ENCODE assay signal across 18 cellular contexts in genomic region chr6:43909474-43910148, GRCh38.
DNase-seq lines count a peak whose midpoint lies in the region; ATAC-seq, FAIRE-seq and TF ChIP-seq lines count a peak whose summit lies in the region.
"Had no signal": no experiment of that assay in that cellular context is flagged by ENCODE, and none has a peak within 500 bp of the region (broad histone marks: within the 10 kb centered on the region; RNA-seq: fewer than 3 reads in every experiment).

No MANE protein-coding gene starts in this region.

- no peak overlapping the region for H3K27ac ChIP-seq in mammary epithelial cell (ENCODE audit: insufficient read depth, low read depth, low read length)
- peak overlapping the region; percentile 38; the same call in 1 of the 3 replicates for H3K27ac ChIP-seq in K562 (ENCODE audit: extremely low read depth, low read depth, low read length)
- H3K27ac ChIP-seq in right cardiac atrium (ENCODE audit: low read length): no peak overlapping the region
- no peak overlapping the region for H3K27ac ChIP-seq in psoas muscle
- H3K27ac ChIP-seq: KMS-11 had no signal

- H3K9ac ChIP-seq in mammary epithelial cell (ENCODE audit: insufficient read depth, low read length) (no peak overlapping the region), K562 (ENCODE audit: insufficient read depth in 1 of 2, low read depth in 2 of 2, low read length in 2 of 2) (peak overlapping the region in 1 of 2 experiments; percentile 40; a peak in 1 of 4 replicates)
- H3K9ac ChIP-seq: KMS-11 had no signal

- H2AFZ ChIP-seq in mammary epithelial cell (ENCODE audit: low read depth, low read length) (peak overlapping the region; percentile 14), K562 (ENCODE audit: low read depth, low read length) (no peak overlapping the region)

- ATAC-seq in K562 (peak; percentile 1), right cardiac atrium (peak; percentile 33 to 67), psoas muscle (peak; percentile 51 to 76 (median 66))

- no peak overlapping the region for H3K4me2 ChIP-seq in mammary epithelial cell (ENCODE audit: insufficient read depth, low read depth, low read length)
- peak overlapping the region; percentile 5; the same call in 1 of the 2 replicates for H3K4me2 ChIP-seq in K562 (ENCODE audit: insufficient read depth, low read length)

- H3K79me2 ChIP-seq in mammary epithelial cell (ENCODE audit: insufficient read depth, low read length) (no peaks in the 10 kb centered on the region), K562 (ENCODE audit: control insufficient read depth, insufficient read depth, low read length) (no peaks in the 10 kb centered on the region)

- in situ Hi-C loops in mammary epithelial cell (cut with MboI; ENCODE audit: low sequenced_read_pairs in 2 of 2): no loop called here
- in situ Hi-C loops in K562 (cut with MboI): no loop called here

- POLR2A ChIA-PET in MCF 10A (lab: Yijun Ruan, JAX) (interaction anchor here (1.0 kb wide), 1 partner anchor 12 kb away, joined by 3 read pairs; no protein-coding TSS in a partner anchor), K562 (lab: Yijun Ruan, JAX) (interaction anchor here (0.6 to 0.8 kb wide), 4 partner anchors 9 to 200 kb away, joined by 3 to 5 read pairs (median 4); no protein-coding TSS in a partner anchor)

- H3K9me1 ChIP-seq in K562 (ENCODE audit: control insufficient read depth, insufficient read depth, low read length): no peaks in the 10 kb centered on the region

- no peaks in the 10 kb centered on the region for H3K9me3 Mint-ChIP-seq in MCF 10A (ENCODE audit: unreplicated experiment)
- H3K9me3 Mint-ChIP-seq in activated T-helper 1 cell treated with anti-CD3 and anti-CD28 coated beads, Interleukin-12 subunit alpha, Interleukin-12 subunit beta, Interleukin-2, Interleukin-4 antibody, amounts not matched to agents 30 ng/mL and 10 ng/mL and 1 ng/mL, durations not matched to agents 14 hours and 24 hours and 36 hours: no peaks in the 10 kb centered on the region
- H3K9me3 Mint-ChIP-seq: CD14-positive monocyte had no signal

- H3K27me3 Mint-ChIP-seq in MCF 10A (ENCODE audit: insufficient read depth, unreplicated experiment): no peaks in the 10 kb centered on the region
- H3K27me3 Mint-ChIP-seq in activated T-helper 1 cell treated with anti-CD3 and anti-CD28 coated beads, Interleukin-12 subunit alpha, Interleukin-12 subunit beta, Interleukin-2, Interleukin-4 antibody, amounts not matched to agents 30 ng/mL and 10 ng/mL and 1 ng/mL, durations not matched to agents 14 hours and 24 hours and 36 hours (ENCODE audit: insufficient read depth): peaks cover 6% of the 10 kb centered on the region

- H4K20me1 ChIP-seq in mammary epithelial cell (ENCODE audit: insufficient read depth, low read length) (no peaks in the 10 kb centered on the region), K562 (replicated peaks; ENCODE audit: control insufficient read depth, insufficient read depth, low read length) (no peaks in the 10 kb centered on the region)

- TF ChIP-seq CTCF in mammary epithelial cell (conservative IDR thresholded peaks at IDR 0.05 in 1 of 2, IDR thresholded peaks at IDR 0.05 in 1 of 2; ENCODE audit: extremely low read depth in 1 of 2, insufficient read depth in 1 of 2, low read depth in 1 of 2, low read length in 2 of 2): no peak
- no peak for TF ChIP-seq CTCF in MCF 10A (IDR thresholded peaks at IDR 0.05; ENCODE audit: unreplicated experiment)
- TF ChIP-seq CTCF in K562 (IDR thresholded peaks at IDR 0.05 in 2 of 3, conservative IDR thresholded peaks at IDR 0.05 in 1 of 3; ENCODE audit: insufficient read depth in 2 of 3, low read depth in 1 of 3, low read length in 3 of 3): no peak
- TF ChIP-seq CTCF in psoas muscle (IDR thresholded peaks at IDR 0.05): no peak

- no peak for TF ChIP-seq POLR2A in K562 (conservative IDR thresholded peaks at IDR 0.05)
- TF ChIP-seq POLR2A in GM12891 (IDR thresholded peaks at IDR 0.05; ENCODE audit: low read depth, low read length): no peak

- H3K4me3 Mint-ChIP-seq in MCF 10A (ENCODE audit: unreplicated experiment): no peak overlapping the region
- H3K4me3 Mint-ChIP-seq in activated T-helper 1 cell treated with anti-CD3 and anti-CD28 coated beads, Interleukin-12 subunit alpha, Interleukin-12 subunit beta, Interleukin-2, Interleukin-4 antibody, amounts not matched to agents 30 ng/mL and 10 ng/mL and 1 ng/mL, durations not matched to agents 14 hours and 24 hours and 36 hours: no peak overlapping the region
- H3K4me3 Mint-ChIP-seq: CD14-positive monocyte had no signal

- no peaks in the 10 kb centered on the region for H3K9me3 ChIP-seq in mammary epithelial cell (replicated peaks; ENCODE audit: insufficient read depth, low read length)
- no peaks in the 10 kb centered on the region for H3K9me3 ChIP-seq in K562 (replicated peaks; ENCODE audit: control insufficient read depth, insufficient read depth, low read depth, low read length)
- no peaks in the 10 kb centered on the region for H3K9me3 ChIP-seq in right cardiac atrium (ENCODE audit: control insufficient read depth, low read length)
- H3K9me3 ChIP-seq in psoas muscle: no peaks in the 10 kb centered on the region
- H3K9me3 ChIP-seq: MG63 had no signal

- no peak for DNase-seq in mammary epithelial cell
- DNase-seq in MCF 10A (ENCODE audit: unreplicated experiment): no peak
- DNase-seq in K562 (ENCODE audit: extremely low read depth in 1 of 4, low spot score in 3 of 4): no peak
- DNase-seq in right cardiac atrium: no peak
- DNase-seq in psoas muscle: peak in 1 of 2 donors; percentile 55
- no peak for DNase-seq in activated T-helper 1 cell treated with anti-CD3 and anti-CD28 coated beads, Interleukin-12 subunit alpha, Interleukin-12 subunit beta, Interleukin-2, Interleukin-4 antibody, amounts not matched to agents 30 ng/mL and 10 ng/mL and 1 ng/mL, durations not matched to agents 14 hours and 24 hours and 36 hours (ENCODE audit: low spot score)
- DNase-seq in NCI-H1930 (lab: John Stamatoyannopoulos, UW): no peak
- no peak for DNase-seq in GM12891 (ENCODE audit: insufficient read length, low spot score)
- DNase-seq: 8988T, COR-L47, HCEC 1CT, MG63, NCI-H1092 treated with DMSO at 0.1 percent for 48 hours, NCI-H2029 treated with DMSO at 0.1 percent for 48 hours, NCI-H524 treated with DMSO at 0.1 percent for 48 hours had no signal

- 60% methylated on average over 7 of the region's 7 CpGs for WGBS in mammary epithelial cell (ENCODE audit: low coverage, missing lambda C conversion rate)
- WGBS in K562 (ENCODE audit: insufficient coverage, low coverage, missing lambda C conversion rate): 43% methylated on average over 7 of the region's 7 CpGs
- 66% methylated on average over 7 of the region's 7 CpGs for WGBS in right cardiac atrium
- 42 to 56% (median 46%) methylated on average over 7 of the region's 7 CpGs for WGBS in psoas muscle, 3 donors

- peaks cover 28% of the 10 kb centered on the region for H3K4me1 Mint-ChIP-seq in MCF 10A (ENCODE audit: insufficient read depth, unreplicated experiment)
- no peaks in the 10 kb centered on the region for H3K4me1 Mint-ChIP-seq in activated T-helper 1 cell treated with anti-CD3 and anti-CD28 coated beads, Interleukin-12 subunit alpha, Interleukin-12 subunit beta, Interleukin-2, Interleukin-4 antibody, amounts not matched to agents 30 ng/mL and 10 ng/mL and 1 ng/mL, durations not matched to agents 14 hours and 24 hours and 36 hours (ENCODE audit: low read depth)
- H3K4me1 Mint-ChIP-seq: CD14-positive monocyte had no signal

- intact Hi-C loops in mammary epithelial cell (cut with micrococcal nuclease) (loop anchor here (1.0 to 2.0 kb wide), 3 partner anchors 14 to 155 kb away; no protein-coding TSS in a partner anchor), MCF 10A (cut with micrococcal nuclease) (loop anchor here (2.0 kb wide), 1 partner anchor 17 kb away; no protein-coding TSS in a partner anchor), K562 (cut with micrococcal nuclease) (loop anchor here (1.0 to 2.0 kb wide), 2 partner anchors 37 to 153 kb away; no protein-coding TSS in a partner anchor), right cardiac atrium (cut with DNase I) (no loop called here), psoas muscle (cut with DNase I) (no loop called here)
- intact Hi-C loops in activated T-helper 1 cell treated with anti-CD3 and anti-CD28 coated beads, Interleukin-12 subunit alpha, Interleukin-12 subunit beta, Interleukin-2, Interleukin-4 antibody, amounts not matched to agents 30 ng/mL and 10 ng/mL and 1 ng/mL, durations not matched to agents 14 hours and 24 hours and 36 hours (cut with micrococcal nuclease): no loop called here

- H3K36me3 ChIP-seq in mammary epithelial cell (ENCODE audit: insufficient read depth, low read length) (no peaks in the 10 kb centered on the region), K562 (ENCODE audit: control insufficient read depth, insufficient read depth, low read length) (no peaks in the 10 kb centered on the region), psoas muscle (ENCODE audit: insufficient read depth in 1 of 2, low read depth in 1 of 2) (no peaks in the 10 kb centered on the region)
- H3K36me3 ChIP-seq: MG63 had no signal

- H3K4me3 ChIP-seq in mammary epithelial cell (replicated peaks in 1 of 3; ENCODE audit: insufficient read depth in 1 of 3, low read depth in 2 of 3, low read length in 3 of 3) (no peak overlapping the region), K562 (no peak overlapping the region), right cardiac atrium (ENCODE audit: low read length) (no peak overlapping the region), psoas muscle (no peak overlapping the region)
- H3K4me3 ChIP-seq: MG63 had no signal

- H3K4me1 ChIP-seq in mammary epithelial cell (ENCODE audit: insufficient read depth, low read length) (no peaks in the 10 kb centered on the region), K562 (replicated peaks in 1 of 2; ENCODE audit: control insufficient read depth in 2 of 2, insufficient read depth in 2 of 2, low read length in 2 of 2) (peaks cover 19 to 56% of the 10 kb centered on the region in 2 experiments), right cardiac atrium (ENCODE audit: control insufficient read depth, insufficient read depth, low read length) (no peaks in the 10 kb centered on the region), psoas muscle (no peaks in the 10 kb centered on the region)

- H3K27ac Mint-ChIP-seq in MCF 10A (ENCODE audit: low read depth, unreplicated experiment): no peak overlapping the region
- no peak overlapping the region for H3K27ac Mint-ChIP-seq in activated T-helper 1 cell treated with anti-CD3 and anti-CD28 coated beads, Interleukin-12 subunit alpha, Interleukin-12 subunit beta, Interleukin-2, Interleukin-4 antibody, amounts not matched to agents 30 ng/mL and 10 ng/mL and 1 ng/mL, durations not matched to agents 14 hours and 24 hours and 36 hours
- H3K27ac Mint-ChIP-seq: CD14-positive monocyte had no signal

- TF ChIP-seq EP300 in K562 (IDR thresholded peaks at IDR 0.05; ENCODE audit: low read length): no peak

- BruUV-seq in mammary epithelial cell (replicated peaks; lab: Mats Ljungman, UMichigan) (no TSS peak), MCF 10A (replicated peaks; lab: Mats Ljungman, UMichigan) (no TSS peak), K562 (replicated peaks; lab: Mats Ljungman, UMichigan) (TSS peak; percentile 96)

- dilution Hi-C loops in mammary epithelial cell (cut with HindIII; ENCODE audit: low sequenced_read_pairs): no loop called here

- CTCF ChIA-PET in mammary epithelial cell (lab: Charles Lee; ENCODE audit: low non-redundant PET): no interaction called here
- CTCF ChIA-PET in MCF 10A (lab: Yijun Ruan, JAX): interaction anchor here (0.6 kb wide), 1 partner anchor 66 kb away, joined by 6 read pairs; no protein-coding TSS in a partner anchor
- CTCF ChIA-PET in K562 (lab: Yijun Ruan, JAX; ENCODE audit: low intra/inter-chr PET ratio): no interaction called here

- FAIRE-seq in K562 (lab: Jason Lieb, UNC) (no peak), GM12891 (lab: Jason Lieb, UNC) (no peak)
- FAIRE-seq: GM18507 had no signal

- peaks cover 5% of the 10 kb centered on the region for H3K36me3 Mint-ChIP-seq in MCF 10A (ENCODE audit: insufficient read depth, unreplicated experiment)
- no peaks in the 10 kb centered on the region for H3K36me3 Mint-ChIP-seq in activated T-helper 1 cell treated with anti-CD3 and anti-CD28 coated beads, Interleukin-12 subunit alpha, Interleukin-12 subunit beta, Interleukin-2, Interleukin-4 antibody, amounts not matched to agents 30 ng/mL and 10 ng/mL and 1 ng/mL, durations not matched to agents 14 hours and 24 hours and 36 hours (ENCODE audit: low read depth)
- H3K36me3 Mint-ChIP-seq: CD14-positive monocyte had no signal

- H3K27me3 ChIP-seq in mammary epithelial cell (ENCODE audit: insufficient read depth, low read length): no peaks in the 10 kb centered on the region
- no peaks in the 10 kb centered on the region for H3K27me3 ChIP-seq in K562 (ENCODE audit: control insufficient read depth in 2 of 2, insufficient read depth in 2 of 2, low read length in 2 of 2)
- no peaks in the 10 kb centered on the region for H3K27me3 ChIP-seq in right cardiac atrium (ENCODE audit: control insufficient read depth, insufficient read depth)
- H3K27me3 ChIP-seq in psoas muscle (ENCODE audit: insufficient read depth in 3 of 3, low read length in 2 of 3): no peaks in the 10 kb centered on the region
- H3K27me3 ChIP-seq: MG63 had no signal

- TF ChIP-seq RAD21 in K562 (CRISPR knock-in tag; conservative IDR thresholded peaks at IDR 0.05 in 1 of 2, IDR thresholded peaks at IDR 0.05 in 1 of 2): peak in 1 of 2 experiments; percentile 5; a peak in 1 of 4 replicates

Comparison
In these comparisons a context has a peak if more than half of its experiments do, and no peak if none do; other contexts are left out.
1. ATAC-seq: peak in every context shown above with its lines; median percentile 66 in psoas muscle; 50 in right cardiac atrium; 1 in K562.
2. intact Hi-C loops: an anchor here in mammary epithelial cell (1.0 to 2.0 kb wide), MCF 10A (2.0 kb wide) and K562 (1.0 to 2.0 kb wide); none called in right cardiac atrium, psoas muscle and activated T-helper 1 cell treated with anti-CD3 and anti-CD28 coated beads, Interleukin-12 subunit alpha, Interleukin-12 subunit beta, Interleukin-2, Interleukin-4 antibody, amounts not matched to agents 30 ng/mL and 10 ng/mL and 1 ng/mL, durations not matched to agents 14 hours and 24 hours and 36 hours.